In the genomic region with DNA sequence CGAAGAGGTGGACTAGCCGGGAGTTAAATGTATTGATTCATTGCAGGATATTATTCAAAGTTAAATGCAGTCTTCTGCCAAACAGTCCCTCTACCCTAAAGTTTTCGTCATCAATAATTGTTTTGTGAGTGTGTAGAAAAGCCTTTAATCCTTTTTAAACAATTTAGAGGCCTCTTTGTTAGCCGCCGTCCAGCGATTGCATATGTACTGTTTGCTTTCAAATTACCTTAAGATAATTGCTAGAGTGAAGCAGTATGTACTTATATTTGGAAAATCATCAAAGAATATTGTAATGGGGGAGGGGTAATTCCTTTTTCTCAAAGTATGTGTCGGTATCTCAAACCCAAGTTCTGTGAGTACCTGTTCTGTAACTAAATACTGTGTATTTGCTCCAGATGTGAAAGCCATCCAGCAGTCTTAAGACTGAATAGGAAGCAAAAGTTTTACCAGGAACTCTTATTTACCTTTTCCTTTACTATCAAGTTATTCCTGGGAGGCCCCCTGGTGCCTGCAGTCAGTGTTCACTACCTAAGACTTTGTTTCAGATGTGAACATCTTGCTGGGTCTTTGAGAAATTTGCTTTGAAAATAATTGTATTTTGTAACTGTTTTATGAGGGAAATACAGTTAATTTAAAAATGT, we compare ENCODE assay signal across 8 cellular contexts. TPM values are rescaled to one million over a fixed set of nuclear protein-coding genes. Genes with fewer than 3 reads are reported as not detected.
DNase-seq lines count a peak whose midpoint lies in the region; ATAC-seq and TF ChIP-seq lines count a peak whose summit lies in the region.

No MANE protein-coding gene starts in this region.

- no peaks in the 10 kb centered on the region for H3K27me3 ChIP-seq in tibial nerve

- TF ChIP-seq CTCF in 22Rv1 (IDR thresholded peaks at IDR 0.05) (peak; percentile 71), GM10266 (IDR thresholded peaks at IDR 0.05; ENCODE audit: control insufficient read depth, insufficient read depth, low read depth, missing control alignments) (peak; percentile 73), natural killer cell (IDR thresholded peaks at IDR 0.05) (peak; percentile 64), tibial nerve (IDR thresholded peaks at IDR 0.05) (peak; percentile 32 to 62 (median 44))

- no peaks in the 10 kb centered on the region for H3K9me3 ChIP-seq in tibial nerve

- H3K27ac ChIP-seq in 22Rv1 (peak overlapping the region; percentile 96), tibial nerve (peak overlapping the region; percentile 97 to 100 (median 100))

- DNase-seq in GM10266 (ENCODE audit: extremely low spot score), result peak; percentile 49
- DNase-seq in NCI-H510A (lab: John Stamatoyannopoulos, UW), result peak; percentile 16
- peak; percentile 53 for DNase-seq in activated T-cell treated with anti-CD3 and anti-CD28 coated beads for 4 hours
- DNase-seq in fibroblast of gingiva (ENCODE audit: low read depth), result peak; percentile 64
- peak; percentile 22 for DNase-seq in natural killer cell
- peak; percentile 53 to 64 for DNase-seq in tibial nerve (ENCODE audit: low spot score in 2 of 2)
- DNase-seq in NCI-H524 treated with DMSO at 0.1 percent for 48 hours (lab: John Stamatoyannopoulos, UW), result no peak

- peaks cover 0 to 67% (median 49%) of the 10 kb centered on the region in 4 donors for H3K4me1 ChIP-seq in tibial nerve

- no peak for ATAC-seq in natural killer cell

- no peaks in the 10 kb centered on the region for H3K27me3 Mint-ChIP-seq in natural killer cell (ENCODE audit: low read depth in 2 of 2)

- no peaks in the 10 kb centered on the region for H3K9me3 Mint-ChIP-seq in natural killer cell

- no peaks in the 10 kb centered on the region for H3K36me3 ChIP-seq in tibial nerve

- H3K27ac Mint-ChIP-seq in natural killer cell, result peak overlapping the region; percentile 95 to 96

- intact Hi-C loops in natural killer cell (cut with micrococcal nuclease), result loop anchor here (1.0 to 10.0 kb wide), 9 partner anchors 41 to 364 kb away; partner anchors contain the start of genes CLIP4 and WDR43

- WGBS in tibial nerve, 2 donors, result 0 to 1% methylated on average over 7 of the region's 7 CpGs

- peak in 1 of 2 donors; percentile 20 for TF ChIP-seq POLR2A in tibial nerve (IDR thresholded peaks at IDR 0.05)

- H3K36me3 Mint-ChIP-seq in natural killer cell, result no peaks in the 10 kb centered on the region

- H3K4me3 Mint-ChIP-seq in natural killer cell, result peak overlapping the region; percentile 97

- peak overlapping the region; percentile 84 to 98 (median 88) for H3K4me3 ChIP-seq in tibial nerve

- H3K4me1 Mint-ChIP-seq in natural killer cell, result peaks cover 60 to 61% of the 10 kb centered on the region in 2 donors

- TF ChIP-seq EP300 in tibial nerve (IDR thresholded peaks at IDR 0.05), result peak in 1 of 2 donors; percentile 45

RNA-seq across cellular contexts. Expression of gene PPP1CB, which starts 1.5 kb away (rescaled TPM):
- 100 to 1,000 TPM; 157 to 200 (median 181) TPM for total RNA-seq in natural killer cell
- 100 to 1,000 TPM; 105 to 335 (median 230) TPM for total RNA-seq in tibial nerve

RNA-seq across cellular contexts. Expression of gene SPDYA, which starts 57.5 kb away (rescaled TPM):
- total RNA-seq in natural killer cell (1 to 10 TPM; 5.6 to 8.1 (median 8.0) TPM), tibial nerve (1 to 10 TPM in 3 of 4 donors, under 1 TPM in 1; 0.90 to 5.7 (median 4.6) TPM)
